Comparison of ENCODE assay signal across 2 cellular contexts in the genomic region with DNA sequence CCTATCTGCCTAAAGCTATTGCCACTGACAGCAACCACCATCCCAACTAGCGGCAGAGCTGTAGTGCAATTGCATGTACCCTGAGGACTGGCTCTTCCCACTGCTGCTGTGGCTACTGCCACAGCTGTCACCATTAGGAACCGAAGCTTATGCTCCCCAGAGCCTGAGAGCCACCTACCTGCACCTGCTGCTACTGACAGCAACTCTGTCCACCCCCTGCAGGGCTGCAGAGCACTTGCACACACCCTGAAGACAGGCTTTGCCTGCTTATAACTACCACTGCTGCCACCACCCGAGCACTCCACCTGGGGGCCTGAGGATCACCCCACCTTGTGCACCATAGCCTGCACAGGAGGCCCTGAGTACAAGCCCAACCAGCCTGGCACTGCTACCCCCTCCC.
TF ChIP-seq lines count a peak whose summit lies in the region.

No MANE protein-coding gene starts in this region.

TF ChIP-seq in A549, 52 proteins besides CTCF, POLR2A, EP300 and RAD21 (continued from another document):
- no peak for TF ChIP-seq BCL3 (IDR thresholded peaks at IDR 0.05)
- no peak for TF ChIP-seq JUNB (IDR thresholded peaks at IDR 0.05)
- no peak for TF ChIP-seq FOSL2 (IDR thresholded peaks at IDR 0.05)
- TF ChIP-seq FOSL2 (CRISPR knock-in tag; IDR thresholded peaks at IDR 0.05), result no peak
- no peak for TF ChIP-seq MAZ (IDR thresholded peaks at IDR 0.05; ENCODE audit: borderline replicate concordance, low read depth, low read length)
- TF ChIP-seq NR3C1 (IDR thresholded peaks at IDR 0.05), result no peak
- TF ChIP-seq RFX5 (IDR thresholded peaks at IDR 0.05), result no peak
- TF ChIP-seq CBX2 (IDR thresholded peaks at IDR 0.05; ENCODE audit: borderline replicate concordance, low read depth), result no peak

TF ChIP-seq in GM23338, 12 proteins besides CTCF, POLR2A, EP300 and RAD21 (continued from another document):
- TF ChIP-seq EZH2 (IDR thresholded peaks at IDR 0.05; ENCODE audit: low read depth, unreplicated experiment) (no peak), NANOG (IDR thresholded peaks at IDR 0.05; ENCODE audit: borderline replicate concordance) (no peak), ETS1 (IDR thresholded peaks at IDR 0.05) (no peak), STAT1 (IDR thresholded peaks at IDR 0.05; ENCODE audit: unreplicated experiment) (no peak), ZNF331 (CRISPR knock-in tag; IDR thresholded peaks at IDR 0.05; ENCODE audit: low read depth) (no peak), POLR2AphosphoS5 (IDR thresholded peaks at IDR 0.05; ENCODE audit: low read depth) (no peak), CREB1 (CRISPR knock-in tag; IDR thresholded peaks at IDR 0.05; ENCODE audit: low read depth) (no peak), ZNF114 (CRISPR knock-in tag; IDR thresholded peaks at IDR 0.05) (no peak)
- TF ChIP-seq, protein P1, sequence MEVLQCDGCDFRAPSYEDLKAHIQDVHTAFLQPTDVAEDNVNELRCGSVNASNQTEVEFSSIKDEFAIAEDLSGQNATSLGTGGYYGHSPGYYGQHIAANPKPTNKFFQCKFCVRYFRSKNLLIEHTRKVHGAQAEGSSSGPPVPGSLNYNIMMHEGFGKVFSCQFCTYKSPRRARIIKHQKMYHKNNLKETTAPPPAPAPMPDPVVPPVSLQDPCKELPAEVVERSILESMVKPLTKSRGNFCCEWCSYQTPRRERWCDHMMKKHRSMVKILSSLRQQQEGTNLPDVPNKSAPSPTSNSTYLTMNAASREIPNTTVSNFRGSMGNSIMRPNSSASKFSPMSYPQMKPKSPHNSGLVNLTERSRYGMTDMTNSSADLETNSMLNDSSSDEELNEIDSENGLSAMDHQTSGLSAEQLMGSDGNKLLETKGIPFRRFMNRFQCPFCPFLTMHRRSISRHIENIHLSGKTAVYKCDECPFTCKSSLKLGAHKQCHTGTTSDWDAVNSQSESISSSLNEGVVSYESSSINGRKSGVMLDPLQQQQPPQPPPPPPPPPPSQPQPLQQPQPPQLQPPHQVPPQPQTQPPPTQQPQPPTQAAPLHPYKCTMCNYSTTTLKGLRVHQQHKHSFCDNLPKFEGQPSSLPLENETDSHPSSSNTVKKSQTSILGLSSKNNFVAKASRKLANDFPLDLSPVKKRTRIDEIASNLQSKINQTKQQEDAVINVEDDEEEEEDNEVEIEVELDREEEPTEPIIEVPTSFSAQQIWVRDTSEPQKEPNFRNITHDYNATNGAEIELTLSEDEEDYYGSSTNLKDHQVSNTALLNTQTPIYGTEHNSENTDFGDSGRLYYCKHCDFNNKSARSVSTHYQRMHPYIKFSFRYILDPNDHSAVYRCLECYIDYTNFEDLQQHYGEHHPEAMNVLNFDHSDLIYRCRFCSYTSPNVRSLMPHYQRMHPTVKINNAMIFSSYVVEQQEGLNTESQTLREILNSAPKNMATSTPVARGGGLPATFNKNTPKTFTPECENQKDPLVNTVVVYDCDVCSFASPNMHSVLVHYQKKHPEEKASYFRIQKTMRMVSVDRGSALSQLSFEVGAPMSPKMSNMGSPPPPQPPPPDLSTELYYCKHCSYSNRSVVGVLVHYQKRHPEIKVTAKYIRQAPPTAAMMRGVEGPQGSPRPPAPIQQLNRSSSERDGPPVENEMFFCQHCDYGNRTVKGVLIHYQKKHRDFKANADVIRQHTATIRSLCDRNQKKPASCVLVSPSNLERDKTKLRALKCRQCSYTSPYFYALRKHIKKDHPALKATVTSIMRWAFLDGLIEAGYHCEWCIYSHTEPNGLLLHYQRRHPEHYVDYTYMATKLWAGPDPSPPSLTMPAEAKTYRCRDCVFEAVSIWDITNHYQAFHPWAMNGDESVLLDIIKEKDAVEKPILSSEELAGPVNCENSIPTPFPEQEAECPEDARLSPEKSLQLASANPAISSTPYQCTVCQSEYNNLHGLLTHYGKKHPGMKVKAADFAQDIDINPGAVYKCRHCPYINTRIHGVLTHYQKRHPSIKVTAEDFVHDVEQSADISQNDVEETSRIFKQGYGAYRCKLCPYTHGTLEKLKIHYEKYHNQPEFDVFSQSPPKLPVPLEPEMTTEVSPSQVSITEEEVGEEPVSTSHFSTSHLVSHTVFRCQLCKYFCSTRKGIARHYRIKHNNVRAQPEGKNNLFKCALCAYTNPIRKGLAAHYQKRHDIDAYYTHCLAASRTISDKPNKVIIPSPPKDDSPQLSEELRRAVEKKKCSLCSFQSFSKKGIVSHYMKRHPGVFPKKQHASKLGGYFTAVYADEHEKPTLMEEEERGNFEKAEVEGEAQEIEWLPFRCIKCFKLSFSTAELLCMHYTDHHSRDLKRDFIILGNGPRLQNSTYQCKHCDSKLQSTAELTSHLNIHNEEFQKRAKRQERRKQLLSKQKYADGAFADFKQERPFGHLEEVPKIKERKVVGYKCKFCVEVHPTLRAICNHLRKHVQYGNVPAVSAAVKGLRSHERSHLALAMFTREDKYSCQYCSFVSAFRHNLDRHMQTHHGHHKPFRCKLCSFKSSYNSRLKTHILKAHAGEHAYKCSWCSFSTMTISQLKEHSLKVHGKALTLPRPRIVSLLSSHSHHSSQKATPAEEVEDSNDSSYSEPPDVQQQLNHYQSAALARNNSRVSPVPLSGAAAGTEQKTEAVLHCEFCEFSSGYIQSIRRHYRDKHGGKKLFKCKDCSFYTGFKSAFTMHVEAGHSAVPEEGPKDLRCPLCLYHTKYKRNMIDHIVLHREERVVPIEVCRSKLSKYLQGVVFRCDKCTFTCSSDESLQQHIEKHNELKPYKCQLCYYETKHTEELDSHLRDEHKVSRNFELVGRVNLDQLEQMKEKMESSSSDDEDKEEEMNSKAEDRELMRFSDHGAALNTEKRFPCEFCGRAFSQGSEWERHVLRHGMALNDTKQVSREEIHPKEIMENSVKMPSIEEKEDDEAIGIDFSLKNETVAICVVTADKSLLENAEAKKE (CRISPR knock-in tag; IDR thresholded peaks at IDR 0.05), result no peak
TF ChIP-seq in GM23338: peak in this region for 0.
